In the genomic region with DNA sequence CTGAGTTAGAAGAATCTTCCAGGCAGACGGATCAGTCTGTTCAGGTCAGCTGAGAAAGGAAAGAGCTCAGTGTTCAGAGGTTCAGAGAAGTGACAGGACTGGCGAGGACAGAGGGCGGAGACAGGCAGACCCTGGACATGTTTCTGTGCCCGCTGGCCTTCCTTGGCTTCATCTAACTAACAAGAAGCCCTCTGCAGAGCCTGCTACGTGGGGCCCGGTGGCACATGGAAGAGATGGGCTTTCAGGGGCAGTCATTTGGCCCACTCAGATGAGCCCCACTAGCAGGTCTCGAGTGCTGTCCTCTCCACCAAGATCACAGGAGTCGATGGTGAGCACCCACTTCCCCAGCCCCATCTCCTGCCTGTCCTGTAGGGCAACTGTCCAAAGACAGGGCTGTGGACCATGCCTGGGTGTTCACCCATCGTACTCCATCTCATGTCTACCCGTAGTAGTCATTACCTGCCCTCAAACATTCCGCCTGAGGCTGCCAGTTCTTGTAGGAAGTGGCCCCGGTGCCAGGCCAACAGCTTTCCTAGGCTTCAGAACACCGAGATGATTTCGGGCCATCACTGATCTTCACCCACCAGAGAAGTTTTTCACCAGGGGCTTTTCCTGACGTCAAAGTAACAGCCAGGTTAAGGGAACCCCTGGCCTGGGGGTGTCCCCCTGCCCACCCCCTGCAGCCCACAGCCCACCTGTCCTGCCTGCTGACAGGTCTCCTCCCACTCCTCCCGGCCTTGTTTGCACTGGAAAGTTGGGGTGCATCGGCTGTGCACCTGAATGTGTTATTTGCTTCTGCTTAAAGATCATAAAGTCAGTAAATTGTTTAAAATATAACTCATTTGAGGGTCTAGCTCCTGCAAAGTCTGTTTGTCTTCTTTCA, we compare ENCODE assay signal across 17 cellular contexts. TPM values are rescaled to one million over a fixed set of nuclear protein-coding genes. Genes with fewer than 3 reads are reported as not detected.
DNase-seq lines count a peak whose midpoint lies in the region; ATAC-seq and TF ChIP-seq lines count a peak whose summit lies in the region.
"Had no signal": no experiment of that assay in that cellular context is flagged by ENCODE, and none has a peak within 500 bp of the region (broad histone marks: within the 10 kb centered on the region; RNA-seq: fewer than 3 reads in every experiment).

No MANE protein-coding gene starts in this region.

- H3K27ac Mint-ChIP-seq in GM23338, result no peak overlapping the region
- H3K27ac Mint-ChIP-seq in H9, result no peak overlapping the region
- H3K27ac Mint-ChIP-seq in endodermal cell, result no peak overlapping the region
- H3K27ac Mint-ChIP-seq in neural crest cell (ENCODE audit: unreplicated experiment), result no peak overlapping the region
- H3K27ac Mint-ChIP-seq: CD4-positive, alpha-beta memory T cell had no signal

- H2AFZ ChIP-seq in GM23338 (no peak overlapping the region), H9 (ENCODE audit: low read length) (no peak overlapping the region)

- H2BK5ac ChIP-seq in H9 (ENCODE audit: insufficient read length, low read length), result no peak overlapping the region

- H3K23me2 ChIP-seq in H9 (ENCODE audit: insufficient read length, low read depth, low read length, poor library complexity, severe bottlenecking), result peaks cover 21% of the 10 kb centered on the region

- H2BK12ac ChIP-seq in H9 (ENCODE audit: insufficient read length, low read depth, low read length), result no peak overlapping the region

- H4K91ac ChIP-seq in H9 (ENCODE audit: insufficient read length, low read depth, low read length), result no peak overlapping the region

- H3K4me3 ChIP-seq in GM23338 (peak overlapping the region; percentile 53), endodermal cell (ENCODE audit: low read length) (no peak overlapping the region)
- H3K4me3 ChIP-seq: A549 had no signal

- no peaks in the 10 kb centered on the region for H3K9me2 ChIP-seq in GM23338 (ENCODE audit: insufficient read depth)

- H3K4ac ChIP-seq in H9 (ENCODE audit: low read depth, low read length), result no peak overlapping the region

- no peak overlapping the region for H3K56ac ChIP-seq in H9 (ENCODE audit: insufficient read length, low read depth, low read length)

- H3K36me3 Mint-ChIP-seq in GM23338 (ENCODE audit: low read depth) (0 out of 3 replicates have a peak, but pooled peaks cover 5% of the 10 kb centered on the region), H9 (ENCODE audit: insufficient read depth in 1 of 3, low read depth in 3 of 3) (peaks cover 0 to 6% (median 5%) of the 10 kb centered on the region in 3 experiments; a peak in 3 of 7 replicates), endodermal cell (ENCODE audit: low read depth) (no peaks in the 10 kb centered on the region), neural crest cell (ENCODE audit: low read depth) (peaks cover 5% of the 10 kb centered on the region)
- H3K36me3 Mint-ChIP-seq: CD4-positive, alpha-beta memory T cell had no signal

- H3K18ac ChIP-seq in H9 (ENCODE audit: insufficient read length, low read depth, low read length), result no peak overlapping the region

- H3K79me1 ChIP-seq in H9 (ENCODE audit: insufficient read depth, low read depth, low read length, poor library complexity, severe bottlenecking), result no peaks in the 10 kb centered on the region

- peaks cover 53% of the 10 kb centered on the region for H3K27me3 Mint-ChIP-seq in GM23338 (ENCODE audit: insufficient read depth, low read depth, poor library complexity)
- H3K27me3 Mint-ChIP-seq in H9 (ENCODE audit: low read depth), result peaks cover 97% of the 10 kb centered on the region
- H3K27me3 Mint-ChIP-seq in endodermal cell (ENCODE audit: insufficient read depth), result peaks cover 96% of the 10 kb centered on the region
- peaks cover 48% of the 10 kb centered on the region for H3K27me3 Mint-ChIP-seq in neural crest cell (ENCODE audit: low read depth)

- H4K8ac ChIP-seq in H9 (replicated peaks; ENCODE audit: insufficient read length, low read depth, low read length), result no peak overlapping the region

- no peak for ATAC-seq in GM23338
- ATAC-seq in GM19463 (IDR thresholded peaks at IDR 0.05; ENCODE audit: unreplicated experiment), result no peak
- ATAC-seq: A549 had no signal

- H3K4me1 Mint-ChIP-seq in GM23338, result peaks cover 21% of the 10 kb centered on the region
- H3K4me1 Mint-ChIP-seq in H9, result peaks cover 20 to 29% of the 10 kb centered on the region in 2 experiments
- H3K4me1 Mint-ChIP-seq in endodermal cell, result no peaks in the 10 kb centered on the region
- peaks cover 23% of the 10 kb centered on the region for H3K4me1 Mint-ChIP-seq in neural crest cell
- H3K4me1 Mint-ChIP-seq: CD4-positive, alpha-beta memory T cell had no signal

- no peaks in the 10 kb centered on the region for H3K9me3 ChIP-seq in H9 (ENCODE audit: control insufficient read depth, low read depth, low read length)
- no peaks in the 10 kb centered on the region for H3K9me3 ChIP-seq in endodermal cell (ENCODE audit: control insufficient read depth, low read length)
- H3K9me3 ChIP-seq: A549, BE2C had no signal

- H3K9me3 Mint-ChIP-seq in GM23338 (peaks cover 3% of the 10 kb centered on the region; the same call in 1 of the 3 replicates), H9 (no peaks in the 10 kb centered on the region), endodermal cell (no peaks in the 10 kb centered on the region), neural crest cell (no peaks in the 10 kb centered on the region)

- H3K79me2 ChIP-seq in GM23338 (replicated peaks; ENCODE audit: insufficient read depth) (no peaks in the 10 kb centered on the region), H9 (ENCODE audit: insufficient read depth, low read length) (no peaks in the 10 kb centered on the region)

- no peak overlapping the region for H2AK5ac ChIP-seq in H9 (ENCODE audit: insufficient read length, low read length)

- H2BK120ac ChIP-seq in H9 (ENCODE audit: low read depth, low read length, poor library complexity, severe bottlenecking), result no peak overlapping the region

- no peak overlapping the region for H3K9ac ChIP-seq in H9 (ENCODE audit: extremely low read depth, insufficient read length, low read length)
- H3K9ac ChIP-seq in endodermal cell (ENCODE audit: extremely low read depth, low read length, poor library complexity, severe bottlenecking), result no peak overlapping the region

- peak overlapping the region; percentile 78 for H3K4me2 ChIP-seq in GM23338
- H3K4me2 ChIP-seq in H9 (ENCODE audit: insufficient read depth, insufficient read length, low read length), result no peak overlapping the region
- H3K4me2 ChIP-seq: A549 had no signal

- peaks cover 9% of the 10 kb centered on the region; the same call in 1 of the 2 replicates for H4K20me1 ChIP-seq in GM23338 (replicated peaks; ENCODE audit: insufficient read depth)
- no peaks in the 10 kb centered on the region for H4K20me1 ChIP-seq in H9 (ENCODE audit: control insufficient read depth, insufficient read depth, insufficient read length)

- H3K14ac ChIP-seq in H9 (ENCODE audit: insufficient read depth, low read length), result no peak overlapping the region; the same call in 1 of the 2 replicates

- H3T11ph ChIP-seq in H9 (ENCODE audit: low read length), result no peak overlapping the region

- no peak overlapping the region for H4K5ac ChIP-seq in H9 (ENCODE audit: insufficient read length, low read depth, low read length)

- H3K4me3 Mint-ChIP-seq in GM23338, result no peak overlapping the region
- no peak overlapping the region for H3K4me3 Mint-ChIP-seq in H9
- H3K4me3 Mint-ChIP-seq in endodermal cell, result no peak overlapping the region
- H3K4me3 Mint-ChIP-seq in neural crest cell, result peak overlapping the region; percentile 72

- peaks cover 25% of the 10 kb centered on the region for H3K4me1 ChIP-seq in GM23338 (ENCODE audit: insufficient read depth)
- no peaks in the 10 kb centered on the region; the same call in 1 of the 2 replicates for H3K4me1 ChIP-seq in H9 (ENCODE audit: insufficient read depth, low read length)
- no peaks in the 10 kb centered on the region for H3K4me1 ChIP-seq in endodermal cell (ENCODE audit: control insufficient read depth, insufficient read depth, low read length)
- H3K4me1 ChIP-seq: A549, BE2C had no signal

- no peak overlapping the region for H2BK15ac ChIP-seq in H9 (ENCODE audit: low read depth, low read length)

- H3K27me3 ChIP-seq in GM23338 (ENCODE audit: insufficient read depth) (peaks cover 85% of the 10 kb centered on the region), H9 (ENCODE audit: insufficient read depth, low read length) (peaks cover 52% of the 10 kb centered on the region), endodermal cell (ENCODE audit: control insufficient read depth, insufficient read depth, low read length, poor library complexity, severe bottlenecking) (peaks cover 82% of the 10 kb centered on the region)

- TF ChIP-seq CTCF in GM23338 (conservative IDR thresholded peaks at IDR 0.05; ENCODE audit: low read depth in 2 of 2), result no peak
- TF ChIP-seq CTCF in H9 (conservative IDR thresholded peaks at IDR 0.05), result no peak
- no peak for TF ChIP-seq CTCF in endodermal cell (conservative IDR thresholded peaks at IDR 0.05)
- TF ChIP-seq CTCF in neural crest cell (conservative IDR thresholded peaks at IDR 0.05), result no peak

- no peak overlapping the region for H3K23ac ChIP-seq in H9 (ENCODE audit: insufficient read length, low read depth, low read length)

- DNase-seq in GM23338 (ENCODE audit: low spot score), result no peak
- DNase-seq in H9, result peak; percentile 18
- DNase-seq in endodermal cell, result peak; percentile 35
- DNase-seq in neural crest cell (ENCODE audit: low read depth, low spot score), result no peak
- DNase-seq in OCI-M1 (lab: John Stamatoyannopoulos, UW), result no peak
- DNase-seq in globus pallidus (ENCODE audit: low spot score), result no peak
- DNase-seq in NCI-H1092 (lab: John Stamatoyannopoulos, UW), result no peak
- DNase-seq: BE2C; CD4-positive, alpha-beta memory T cell; DMS79 treated with DMSO at 0.1 percent for 48 hours; EL; GF-D8; IMR-90 had no signal

- H3F3A ChIP-seq in GM23338 (replicated peaks; ENCODE audit: low read depth), result no peaks in the 10 kb centered on the region

- WGBS in H9 (ENCODE audit: extremely low coverage, insufficient read length, low lambda C conversion rate), result no CpG with 5 or more reads among the region's 17 CpGs
- WGBS in endodermal cell (ENCODE audit: insufficient coverage in 1 of 2, insufficient read length in 1 of 2), 2 experiments, result 86% methylated on average over 8 to 17 of the region's 17 CpGs

- H3K27ac ChIP-seq in GM23338 (ENCODE audit: low read depth) (no peak overlapping the region), H9 (ENCODE audit: insufficient read length, low read depth, low read length) (no peak overlapping the region), endodermal cell (ENCODE audit: low read depth, low read length) (no peak overlapping the region)
- H3K27ac ChIP-seq: A549, C4-2B had no signal

- H2BK20ac ChIP-seq in H9 (ENCODE audit: low read depth, low read length, poor library complexity, severe bottlenecking), result no peak overlapping the region

- no peaks in the 10 kb centered on the region for H3K36me3 ChIP-seq in GM23338 (ENCODE audit: insufficient read depth)
- H3K36me3 ChIP-seq in endodermal cell (ENCODE audit: control insufficient read depth, insufficient read depth, low read length), result no peaks in the 10 kb centered on the region
- H3K36me3 ChIP-seq: BE2C had no signal

RNA-seq across cellular contexts. Expression of a gene that starts 14.0 kb away (rescaled TPM):
- total RNA-seq in GM23338 (2014; rRNA removed; shearing (Covaris generic)), result 15.8 and 25.3 TPM in 2 replicates
- polyA plus RNA-seq in GM23338 (2016; fragmentation: Nextera tagmentation; extraction: Ambion mirVana), result 13.6 and 14.5 TPM in 2 replicates
- total RNA-seq in H9 (2021) (91.6 and 94.4 TPM in 2 replicates), endodermal cell (1 to 10 TPM; 4.2 to 6.9 TPM), neural crest cell (41.6 and 42.5 TPM in 2 replicates)
- 67.3 TPM for polyA plus RNA-seq in endodermal cell (2013, experiment 1 of 2)
- polyA plus RNA-seq in endodermal cell (2013, experiment 2 of 2), result 57.3 TPM
- total RNA-seq: CD4-positive, alpha-beta memory T cell had no signal
- polyA plus RNA-seq: AG04450; CD4-positive, alpha-beta memory T cell had no signal

Comparison
In these comparisons a context has a peak if more than half of its experiments do, and no peak if none do; other contexts are left out.
1. DNase-seq: peak in H9 (single experiment) and endodermal cell (single experiment); none in GM23338 (single experiment), neural crest cell (single experiment), OCI-M1 (single experiment), globus pallidus (single experiment) and NCI-H1092 (single experiment).